9 cellular contexts compared by ENCODE assay signal in genomic region chr13:25046985-25047660, GRCh38. TPM values are rescaled to one million over a fixed set of nuclear protein-coding genes. Genes with fewer than 3 reads are reported as not detected.
DNase-seq lines count a peak whose midpoint lies in the region; ATAC-seq and TF ChIP-seq lines count a peak whose summit lies in the region.
"Had no signal": no experiment of that assay in that cellular context is flagged by ENCODE, and none has a peak within 500 bp of the region (broad histone marks: within the 10 kb centered on the region; RNA-seq: fewer than 3 reads in every experiment).

No MANE protein-coding gene starts in this region.

- H3K4me1 Mint-ChIP-seq in HFFc6 (ENCODE audit: low read depth), result no peaks in the 10 kb centered on the region
- H3K4me1 Mint-ChIP-seq in activated CD4-positive, alpha-beta T cell treated with anti-CD3 and anti-CD28 coated beads, Interleukin-2, amount 10 ng/mL, durations not matched to agents 7 days and 5 days, result no peaks in the 10 kb centered on the region

- intact Hi-C loops in stomach (cut with DNase I; ENCODE audit: low total_unique reads), result no loop called here

- DNase-seq in HFFc6 (no peak), adipocyte (ENCODE audit: low read depth) (peak; percentile 67), stomach (no peak), NCI-H1436 (lab: John Stamatoyannopoulos, UW) (no peak)
- no peak for DNase-seq in activated CD4-positive, alpha-beta T cell treated with anti-CD3 and anti-CD28 coated beads, Interleukin-2, amount 10 ng/mL, durations not matched to agents 7 days and 5 days

- no peak overlapping the region for H3K27ac ChIP-seq in iPS-20b (ENCODE audit: low read length)
- no peak overlapping the region for H3K27ac ChIP-seq in stomach
- H3K27ac ChIP-seq in gastroesophageal sphincter, result no peak overlapping the region

- H3K9ac ChIP-seq in adipocyte (ENCODE audit: low read length) (no peak overlapping the region), iPS-20b (ENCODE audit: low read depth, low read length) (peak overlapping the region; percentile 62; the same call in 1 of the 2 replicates)

- WGBS in stomach, 5 donors, result 2 to 6% (median 4%) methylated on average over 40 to 43 of the region's 43 CpGs
- WGBS in gastroesophageal sphincter (ENCODE audit: low coverage in 1 of 2), 2 donors, result 0% methylated on average over 1 to 3 of the region's 43 CpGs

- no peaks in the 10 kb centered on the region for H3K36me3 Mint-ChIP-seq in HFFc6 (ENCODE audit: low read depth)
- H3K36me3 Mint-ChIP-seq in activated CD4-positive, alpha-beta T cell treated with anti-CD3 and anti-CD28 coated beads, Interleukin-2, amount 10 ng/mL, durations not matched to agents 7 days and 5 days (ENCODE audit: low read depth), result peaks cover 2% of the 10 kb centered on the region

- H3K27me3 ChIP-seq in adipocyte (replicated peaks; ENCODE audit: control insufficient read depth, insufficient read depth, low read length) (peaks cover 57% of the 10 kb centered on the region), iPS-20b (ENCODE audit: insufficient read depth, low read length) (peaks cover 33% of the 10 kb centered on the region), stomach (peaks cover 0 to 79% (median 38%) of the 10 kb centered on the region in 3 donors), gastroesophageal sphincter (peaks cover 79% of the 10 kb centered on the region)

- TF ChIP-seq CTCF in HFFc6 (IDR thresholded peaks at IDR 0.05) (no peak), stomach (IDR thresholded peaks at IDR 0.05) (no peak), gastroesophageal sphincter (IDR thresholded peaks at IDR 0.05) (no peak)

- H3K4me1 ChIP-seq in adipocyte (ENCODE audit: control insufficient read depth, insufficient read depth, low read length) (no peaks in the 10 kb centered on the region), iPS-20b (ENCODE audit: insufficient read depth, low read length) (peaks cover 3% of the 10 kb centered on the region; the same call in 1 of the 2 replicates), stomach (peaks cover 5 to 13% (median 9%) of the 10 kb centered on the region in 4 donors), gastroesophageal sphincter (peaks cover 0 to 14% (median 0%) of the 10 kb centered on the region in 3 donors)

- peaks cover 9% of the 10 kb centered on the region; the same call in 1 of the 2 replicates for H3K9me3 Mint-ChIP-seq in HFFc6
- no peaks in the 10 kb centered on the region for H3K9me3 Mint-ChIP-seq in activated CD4-positive, alpha-beta T cell treated with anti-CD3 and anti-CD28 coated beads, Interleukin-2, amount 10 ng/mL, durations not matched to agents 7 days and 5 days

- H3K36me3 ChIP-seq in adipocyte (ENCODE audit: control insufficient read depth, insufficient read depth, low read length, severe bottlenecking) (no peaks in the 10 kb centered on the region), iPS-20b (ENCODE audit: insufficient read depth, low read depth, low read length) (no peaks in the 10 kb centered on the region), stomach (no peaks in the 10 kb centered on the region), gastroesophageal sphincter (no peaks in the 10 kb centered on the region)

- no peak overlapping the region for H3K27ac Mint-ChIP-seq in HFFc6
- H3K27ac Mint-ChIP-seq in activated CD4-positive, alpha-beta T cell treated with anti-CD3 and anti-CD28 coated beads, Interleukin-2, amount 10 ng/mL, durations not matched to agents 7 days and 5 days, result no peak overlapping the region
- H3K27ac Mint-ChIP-seq: IgD-negative memory B cell had no signal

- peaks cover 32% of the 10 kb centered on the region for H3K27me3 Mint-ChIP-seq in HFFc6 (ENCODE audit: insufficient read depth)
- H3K27me3 Mint-ChIP-seq in activated CD4-positive, alpha-beta T cell treated with anti-CD3 and anti-CD28 coated beads, Interleukin-2, amount 10 ng/mL, durations not matched to agents 7 days and 5 days, result peaks cover 66% of the 10 kb centered on the region

- POLR2A ChIA-PET in activated CD4-positive, alpha-beta T cell treated with anti-CD3 and anti-CD28 coated beads, Interleukin-2, amount 10 ng/mL, durations not matched to agents 7 days and 5 days (lab: Charles Lee), result no interaction called here

- H3K4me3 ChIP-seq in adipocyte (ENCODE audit: low read length) (no peak overlapping the region), iPS-20b (ENCODE audit: low read length) (peak overlapping the region; percentile 83), stomach (peak overlapping the region; percentile 18 to 41 (median 37)), gastroesophageal sphincter (peak overlapping the region in 1 of 2 donors; percentile 47)

- peaks cover 14% of the 10 kb centered on the region for H3K9me3 ChIP-seq in adipocyte (ENCODE audit: control insufficient read depth, low read length)
- H3K9me3 ChIP-seq in iPS-20b (ENCODE audit: insufficient read depth, low read depth, low read length), result 0 out of 2 replicates have a peak, but pooled peaks cover 3% of the 10 kb centered on the region
- H3K9me3 ChIP-seq in stomach, result peaks cover 0 to 17% (median 10%) of the 10 kb centered on the region in 4 donors
- peaks cover 0 to 12% (median 0%) of the 10 kb centered on the region in 3 donors for H3K9me3 ChIP-seq in gastroesophageal sphincter

- TF ChIP-seq EP300 in stomach (IDR thresholded peaks at IDR 0.05) (no peak), gastroesophageal sphincter (IDR thresholded peaks at IDR 0.05) (no peak)

- no peak for TF ChIP-seq POLR2A in stomach (IDR thresholded peaks at IDR 0.05)
- no peak for TF ChIP-seq POLR2A in gastroesophageal sphincter (IDR thresholded peaks at IDR 0.05)

- CTCF ChIA-PET in activated CD4-positive, alpha-beta T cell treated with anti-CD3 and anti-CD28 coated beads, Interleukin-2, amount 10 ng/mL, durations not matched to agents 7 days and 5 days (lab: Charles Lee), result no interaction called here

- peak overlapping the region; percentile 38; the same call in 1 of the 2 replicates for H3K4me3 Mint-ChIP-seq in HFFc6
- no peak overlapping the region for H3K4me3 Mint-ChIP-seq in activated CD4-positive, alpha-beta T cell treated with anti-CD3 and anti-CD28 coated beads, Interleukin-2, amount 10 ng/mL, durations not matched to agents 7 days and 5 days

- ATAC-seq in HG03342 (IDR thresholded peaks at IDR 0.05; ENCODE audit: unreplicated experiment) (no peak), gastroesophageal sphincter (no peak)

RNA-seq across cellular contexts. Expression of gene PABPC3, which starts 48.8 kb away (rescaled TPM):
- under 1 TPM; 0.14 to 0.38 (median 0.32) TPM for total RNA-seq in HFFc6 (2021; fragmentation: NEBNext Ultra II Directional; extraction: Animal tissue kit (Norgen Biotek cat#: 25700))
- total RNA-seq in stomach, result under 1 TPM in 1 of 5 donors, not detected in 4; 0.29 TPM
- under 1 TPM in 1 of 3 donors, not detected in 2; 0.08 TPM for polyA plus RNA-seq in stomach
- total RNA-seq in activated CD4-positive, alpha-beta T cell treated with anti-CD3 and anti-CD28 coated beads, Interleukin-2, amount 10 ng/mL, durations not matched to agents 7 days and 5 days, result under 1 TPM; 0.40 to 0.58 TPM
- under 1 TPM in 1 of 4 donors, not detected in 3; 0.19 TPM for total RNA-seq in gastroesophageal sphincter
